Comparison of ENCODE assay signal across 22 cellular contexts in genomic region chr2:226299771-226300170, GRCh38.
DNase-seq lines count a peak whose midpoint lies in the region; ATAC-seq, FAIRE-seq and TF ChIP-seq lines count a peak whose summit lies in the region.
"Had no signal": no experiment of that assay in that cellular context is flagged by ENCODE, and none has a peak within 500 bp of the region (broad histone marks: within the 10 kb centered on the region; RNA-seq: fewer than 3 reads in every experiment).

No MANE protein-coding gene starts in this region.

- H3F3A ChIP-seq in MM.1S (ENCODE audit: insufficient read depth, low read length): peaks cover 17% of the 10 kb centered on the region

- H2AFZ ChIP-seq in IMR-90 (replicated peaks; ENCODE audit: low read length, poor library complexity) (no peak overlapping the region), MM.1S (ENCODE audit: low read length) (no peak overlapping the region)

- H3K23ac ChIP-seq in IMR-90 (ENCODE audit: low read depth, low read length): no peak overlapping the region

- no peak overlapping the region for H2BK5ac ChIP-seq in IMR-90 (ENCODE audit: low read depth, low read length, poor library complexity, severe bottlenecking)

- no peaks in the 10 kb centered on the region for H4K20me1 ChIP-seq in IMR-90 (ENCODE audit: insufficient read depth, low read length)
- no peaks in the 10 kb centered on the region for H4K20me1 ChIP-seq in MM.1S (ENCODE audit: insufficient read depth, low read length)
- H4K20me1 ChIP-seq: BLaER1 treated with 17β-estradiol and CSF1 and Interleukin-3, amounts not matched to agents 10 nM and 100 nM had no signal

- no peak for DNase-seq in A549 (ENCODE audit: low read depth in 1 of 2, low spot score in 1 of 2)
- no peak for DNase-seq in IMR-90
- no peak for DNase-seq in MM.1S
- peak; percentile 2 for DNase-seq in RCC 7860 (ENCODE audit: low spot score)
- no peak for DNase-seq in stimulated activated CD4-positive, alpha-beta T cell treated with anti-CD3 and anti-CD28 coated beads, Interleukin-1b, Interleukin-23, amount 100 ng/mL, for 48 hours
- DNase-seq in mucosa of gallbladder (ENCODE audit: low spot score): no peak
- DNase-seq: 8988T; AML-193; Caco-2; Calu3; CD4-positive, alpha-beta T cell; CD8-positive, alpha-beta T cell; DMS79 treated with DMSO at 0.1 percent for 48 hours; GF-D8 had no signal

- ATAC-seq in A549 (no peak), IMR-90 (ENCODE audit: low read depth) (no peak), HG02571 (IDR thresholded peaks at IDR 0.05; ENCODE audit: unreplicated experiment) (no peak)
- ATAC-seq: CD8-positive, alpha-beta T cell had no signal

- CTCF ChIA-PET in A549 (lab: Yijun Ruan, JAX): no interaction called here
- CTCF ChIA-PET in IMR-90 (lab: Yijun Ruan, JAX): no interaction called here

- H3K36me3 ChIP-seq in IMR-90 (ENCODE audit: control insufficient read depth, insufficient read depth, low read length) (no peaks in the 10 kb centered on the region), MM.1S (replicated peaks; ENCODE audit: insufficient read depth, low read length) (no peaks in the 10 kb centered on the region)
- H3K36me3 ChIP-seq: BLaER1 treated with 17β-estradiol and CSF1 and Interleukin-3, amounts not matched to agents 10 nM and 100 nM had no signal

- TF ChIP-seq RAD21 in A549 (conservative IDR thresholded peaks at IDR 0.05 in 1 of 2, IDR thresholded peaks at IDR 0.05 in 1 of 2) (no peak), IMR-90 (IDR thresholded peaks at IDR 0.05; ENCODE audit: low read length) (no peak)

- no peaks in the 10 kb centered on the region for H3K79me2 ChIP-seq in MM.1S (ENCODE audit: low read length)

- no peak overlapping the region for H2AK5ac ChIP-seq in IMR-90 (ENCODE audit: low read depth, low read length)

- TF ChIP-seq EP300 in A549 (IDR thresholded peaks at IDR 0.05): no peak

- H3K79me1 ChIP-seq in IMR-90 (ENCODE audit: low read depth in 1 of 2, low read length in 2 of 2): no peaks in the 10 kb centered on the region

- no peak overlapping the region for H2BK120ac ChIP-seq in IMR-90 (ENCODE audit: low read depth, low read length)

- WGBS in A549 (ENCODE audit: missing lambda C conversion rate): 38% methylated on average over 3 of the region's 3 CpGs
- no CpG with 5 or more reads among the region's 3 CpGs for WGBS in IMR-90 (ENCODE audit: extremely low coverage in 2 of 2, insufficient read length in 1 of 2), 2 experiments

- H3K9me3 ChIP-seq in A549: peaks cover 5% of the 10 kb centered on the region; the same call in 1 of the 3 replicates
- H3K9me3 ChIP-seq in IMR-90 (ENCODE audit: control insufficient read depth, insufficient read depth, low read length): no peaks in the 10 kb centered on the region
- H3K9me3 ChIP-seq in MM.1S (replicated peaks; ENCODE audit: insufficient read depth, low read length): no peaks in the 10 kb centered on the region
- H3K9me3 ChIP-seq: Caco-2 had no signal

- no peak overlapping the region for H4K91ac ChIP-seq in IMR-90 (ENCODE audit: insufficient read depth, low read depth, low read length)

- BruUV-seq in IMR-90 (replicated peaks; lab: Mats Ljungman, UMichigan): no TSS peak

- no peaks in the 10 kb centered on the region for H3K27me3 ChIP-seq in IMR-90 (ENCODE audit: control insufficient read depth, insufficient read depth, low read length)
- H3K27me3 ChIP-seq in MM.1S (replicated peaks; ENCODE audit: insufficient read depth, low read length): no peaks in the 10 kb centered on the region
- H3K27me3 ChIP-seq: BLaER1 treated with 17β-estradiol and CSF1 and Interleukin-3, amounts not matched to agents 10 nM and 100 nM had no signal

- H3K56ac ChIP-seq in IMR-90 (ENCODE audit: extremely low read depth, insufficient read depth, low read length): no peak overlapping the region

- H3K4ac ChIP-seq in IMR-90 (ENCODE audit: low read depth, low read length): no peak overlapping the region

- POLR2A ChIA-PET in A549 (lab: Yijun Ruan, JAX) (no interaction called here), IMR-90 (lab: Charles Lee; ENCODE audit: unreplicated experiment) (no interaction called here)

- H4K8ac ChIP-seq in IMR-90 (ENCODE audit: low read depth in 2 of 2, low read length in 2 of 2): no peak overlapping the region

- no peak overlapping the region for H4K5ac ChIP-seq in IMR-90 (ENCODE audit: low read depth, low read length)

- H3K4me2 ChIP-seq in A549: no peak overlapping the region
- no peak overlapping the region for H3K4me2 ChIP-seq in IMR-90 (ENCODE audit: low read depth, low read length)
- H3K4me2 ChIP-seq in MM.1S (ENCODE audit: low read depth, low read length): 0 out of 2 replicates have a peak overlapping the region, but pooled peaks have one; percentile 20

- H3K9me2 ChIP-seq in MM.1S (replicated peaks; ENCODE audit: insufficient read depth, low read length): no peaks in the 10 kb centered on the region

- no peaks in the 10 kb centered on the region for H3K9me1 ChIP-seq in IMR-90 (ENCODE audit: insufficient read depth, low read length)

- no peak overlapping the region for H3K14ac ChIP-seq in IMR-90 (replicated peaks; ENCODE audit: low read depth, low read length)

- H2AK9ac ChIP-seq in IMR-90 (replicated peaks; ENCODE audit: low read depth, low read length, poor library complexity): no peak overlapping the region

- H3K4me3 ChIP-seq in A549 (no peak overlapping the region), IMR-90 (ENCODE audit: insufficient read depth, low read depth, low read length) (no peak overlapping the region), MM.1S (ENCODE audit: low read length) (no peak overlapping the region)
- H3K4me3 ChIP-seq: BLaER1 treated with 17β-estradiol and CSF1 and Interleukin-3, amounts not matched to agents 10 nM and 100 nM had no signal

- H3K18ac ChIP-seq in IMR-90 (ENCODE audit: low read depth, low read length): no peak overlapping the region

- FAIRE-seq in A549 (lab: Jason Lieb, UNC) (no peak), RCC 7860 (lab: Jason Lieb, UNC) (no peak)
- FAIRE-seq: A204.1, D721Med, G401.6, GM12891, GM19239 had no signal

- no peak overlapping the region for H3K9ac ChIP-seq in IMR-90 (ENCODE audit: low read depth, low read length)
- no peak overlapping the region for H3K9ac ChIP-seq in MM.1S (ENCODE audit: low read length)
- H3K9ac ChIP-seq: BLaER1 treated with 17β-estradiol and CSF1 and Interleukin-3, amounts not matched to agents 10 nM and 100 nM had no signal

- TF ChIP-seq POLR2A in A549 (IDR thresholded peaks at IDR 0.05; ENCODE audit: low read length): no peak
- no peak for TF ChIP-seq POLR2A in IMR-90 (IDR thresholded peaks at IDR 0.05; ENCODE audit: low read depth, low read length)

- no peak for TF ChIP-seq CTCF in A549 (IDR thresholded peaks at IDR 0.05)
- TF ChIP-seq CTCF in IMR-90 (conservative IDR thresholded peaks at IDR 0.05; ENCODE audit: low read depth, low read length): no peak
- TF ChIP-seq CTCF in MM.1S (IDR thresholded peaks at IDR 0.05; ENCODE audit: low read length): no peak

- H3K4me1 ChIP-seq in A549 (no peaks in the 10 kb centered on the region), IMR-90 (ENCODE audit: control insufficient read depth, insufficient read depth, low read length) (no peaks in the 10 kb centered on the region), MM.1S (ENCODE audit: low read length) (peaks cover 20% of the 10 kb centered on the region)
- H3K4me1 ChIP-seq: Caco-2 had no signal

- H2BK15ac ChIP-seq in IMR-90 (ENCODE audit: low read depth, low read length): no peak overlapping the region

- H3K27ac ChIP-seq in A549: no peak overlapping the region
- H3K27ac ChIP-seq in IMR-90 (ENCODE audit: insufficient read depth, low read length): no peak overlapping the region
- H3K27ac ChIP-seq in MM.1S (ENCODE audit: low read length): no peak overlapping the region
- H3K27ac ChIP-seq: BLaER1 treated with 17β-estradiol and CSF1 and Interleukin-3, amounts not matched to agents 10 nM and 100 nM; C4-2B had no signal

- intact Hi-C loops in IMR-90 (cut with micrococcal nuclease): loop anchor here (1.0 to 10.0 kb wide), 2 partner anchors 8 to 495 kb away; partner anchors contain the start of gene IRS1

- no peak overlapping the region for H2BK20ac ChIP-seq in IMR-90 (ENCODE audit: low read depth, low read length)

- in situ Hi-C loops in IMR-90 (cut with MboI; ENCODE audit: low sequenced_read_pairs): no loop called here

- dilution Hi-C loops in IMR-90 (cut with HindIII; ENCODE audit: low sequenced_read_pairs, unreplicated experiment): no loop called here

TF ChIP-seq in A549, 52 proteins besides CTCF, POLR2A, EP300 and RAD21:
- TF ChIP-seq MAFK (IDR thresholded peaks at IDR 0.05; ENCODE audit: partially characterized antibody) (peak; percentile 74), RNF2 (IDR thresholded peaks at IDR 0.05; ENCODE audit: borderline replicate concordance, low read depth) (no peak)

TF ChIP-seq in IMR-90, 13 proteins besides CTCF, POLR2A, EP300 and RAD21:
- TF ChIP-seq MAFK (IDR thresholded peaks at IDR 0.05; ENCODE audit: low read depth, low read length) (peak; percentile 74), RCOR1 (IDR thresholded peaks at IDR 0.05; ENCODE audit: insufficient replicate concordance, low read length) (no peak)
